Comparison of ENCODE assay signal across 9 cellular contexts in genomic region chr20:63025534-63026331, GRCh38. TPM values are rescaled to one million over a fixed set of nuclear protein-coding genes. Genes with fewer than 3 reads are reported as not detected.
DNase-seq lines count a peak whose midpoint lies in the region; ATAC-seq and TF ChIP-seq lines count a peak whose summit lies in the region.
"Had no signal": no experiment of that assay in that cellular context is flagged by ENCODE, and none has a peak within 500 bp of the region (broad histone marks: within the 10 kb centered on the region; RNA-seq: fewer than 3 reads in every experiment).

No MANE protein-coding gene starts in this region.

- WGBS in prostate gland, result 39% methylated on average over 37 of the region's 45 CpGs

- POLR2A ChIA-PET in naive thymus-derived CD8-positive, alpha-beta T cell (lab: Charles Lee), result interaction anchor here (0.6 to 1.2 kb wide), 2 partner anchors 15 to 77 kb away, joined by 4 read pairs; no protein-coding TSS in a partner anchor

- peaks cover 2 to 21% (median 8%) of the 10 kb centered on the region in 4 donors for H3K4me1 Mint-ChIP-seq in naive thymus-derived CD8-positive, alpha-beta T cell

- peak overlapping the region in 2 of 10 donors; percentile 49 to 87 for H3K27ac Mint-ChIP-seq in naive thymus-derived CD8-positive, alpha-beta T cell

- no peaks in the 10 kb centered on the region for H3K36me3 Mint-ChIP-seq in naive thymus-derived CD8-positive, alpha-beta T cell

- TF ChIP-seq POLR2A in prostate gland (IDR thresholded peaks at IDR 0.05), result no peak

- intact Hi-C loops in prostate gland (cut with DNase I), result no loop called here

- H3K9me3 ChIP-seq in prostate gland, result no peaks in the 10 kb centered on the region
- H3K9me3 ChIP-seq: SJSA1 had no signal

- peak overlapping the region; percentile 36 to 85 (median 65) for H3K4me3 Mint-ChIP-seq in naive thymus-derived CD8-positive, alpha-beta T cell

- no peaks in the 10 kb centered on the region for H3K4me1 ChIP-seq in prostate gland (replicated peaks)

- ATAC-seq in naive thymus-derived CD8-positive, alpha-beta T cell, result peak; percentile 27 to 61

- H3K4me3 ChIP-seq in HFF-Myc (replicated peaks; ENCODE audit: low read depth, low read length) (0 out of 2 replicates have a peak overlapping the region, but pooled peaks have one; percentile 3), prostate gland (no peak overlapping the region)
- H3K4me3 ChIP-seq: SJSA1 had no signal

- TF ChIP-seq CTCF in HFF-Myc (IDR thresholded peaks at IDR 0.05; ENCODE audit: low read depth, low read length, missing control alignments), result no peak
- no peak for TF ChIP-seq CTCF in prostate gland (IDR thresholded peaks at IDR 0.05)

- H3K27me3 Mint-ChIP-seq in naive thymus-derived CD8-positive, alpha-beta T cell, result peaks cover 0 to 30% (median 7%) of the 10 kb centered on the region in 5 donors

- H3K36me3 ChIP-seq in prostate gland, result no peaks in the 10 kb centered on the region
- H3K36me3 ChIP-seq: SJSA1 had no signal

- peak; percentile 59 for DNase-seq in COLO829 (ENCODE audit: low spot score)
- DNase-seq in HFF-Myc (ENCODE audit: extremely low read depth, low read depth), result no peak
- peak; percentile 81 for DNase-seq in amniotic epithelial cell (ENCODE audit: low read depth)
- peak in 3 of 10 donors; percentile 27 to 62 (median 34) for DNase-seq in naive thymus-derived CD8-positive, alpha-beta T cell
- DNase-seq in prostate gland (ENCODE audit: low spot score), result no peak
- DNase-seq in NCI-H446 (lab: John Stamatoyannopoulos, UW), result no peak
- DNase-seq in dedifferentiated amniotic fluid mesenchymal stem cell (ENCODE audit: extremely low spot score), result no peak
- DNase-seq in OCI-M2 (lab: John Stamatoyannopoulos, UW; ENCODE audit: unreplicated experiment), result no peak

- no peak overlapping the region for H3K27ac ChIP-seq in prostate gland
- H3K27ac ChIP-seq: SJSA1 had no signal

- H3K27me3 ChIP-seq in prostate gland (replicated peaks; ENCODE audit: insufficient read depth), result peaks cover 35% of the 10 kb centered on the region

- H3K9me3 Mint-ChIP-seq in naive thymus-derived CD8-positive, alpha-beta T cell, result no peaks in the 10 kb centered on the region

RNA-seq across cellular contexts. Expression of gene BHLHE23, which starts 19.0 kb away (rescaled TPM):
- total RNA-seq in naive thymus-derived CD8-positive, alpha-beta T cell, result not detected
- not detected for polyA plus RNA-seq in naive thymus-derived CD8-positive, alpha-beta T cell
- total RNA-seq in prostate gland, result 1 to 10 TPM in 1 of 2 donors, not detected in 1; 4.0 TPM
- total RNA-seq: SJSA1 had no signal

Comparison
In these comparisons a context has a peak if more than half of its experiments do, and no peak if none do; other contexts are left out.
1. DNase-seq: peak in COLO829 (single experiment) and amniotic epithelial cell (single experiment); none in HFF-Myc (single experiment), prostate gland (single experiment), NCI-H446 (0 of 2), dedifferentiated amniotic fluid mesenchymal stem cell (single experiment) and OCI-M2 (single experiment).